ENCODE assay signal across 3 cellular contexts in genomic region chr11:64183890-64184289, GRCh38.
TF ChIP-seq lines count a peak whose summit lies in the region.

No MANE protein-coding gene starts in this region.

TF ChIP-seq in SK-N-SH, 30 proteins besides CTCF, POLR2A, EP300 and RAD21:
- TF ChIP-seq RFX5 (IDR thresholded peaks at IDR 0.05; ENCODE audit: low read length) (no peak), TEAD4 (IDR thresholded peaks at IDR 0.05; ENCODE audit: borderline replicate concordance, insufficient read depth) (no peak), RCOR1 (IDR thresholded peaks at IDR 0.05; ENCODE audit: low read length) (no peak), FOXJ3 (CRISPR knock-in tag; IDR thresholded peaks at IDR 0.05) (no peak), USF1 (IDR thresholded peaks at IDR 0.05; ENCODE audit: borderline replicate concordance, low read depth) (no peak), GABPA (IDR thresholded peaks at IDR 0.05; ENCODE audit: low read depth) (no peak), IRF3 (IDR thresholded peaks at IDR 0.05; ENCODE audit: low read depth, low read length) (no peak), GATA2 (CRISPR knock-in tag; IDR thresholded peaks at IDR 0.05) (no peak), RXRA (IDR thresholded peaks at IDR 0.05; ENCODE audit: borderline replicate concordance, low read depth) (no peak), TAF1 (IDR thresholded peaks at IDR 0.05; ENCODE audit: borderline replicate concordance, low read depth, low read length) (no peak), MEF2A (IDR thresholded peaks at IDR 0.05; ENCODE audit: borderline replicate concordance, low read depth) (no peak), MXI1 (IDR thresholded peaks at IDR 0.05; ENCODE audit: low read depth, low read length) (no peak), PBX3 (IDR thresholded peaks at IDR 0.05) (no peak)

TF ChIP-seq in SK-N-SH treated with all-trans-retinoic acid at 6 μM for 48 hours, 23 proteins besides CTCF, POLR2A, EP300 and RAD21:
- TF ChIP-seq OSR1 (CRISPR knock-in tag; IDR thresholded peaks at IDR 0.05) (no peak), CSRNP3 (CRISPR knock-in tag; IDR thresholded peaks at IDR 0.05) (no peak), ESRRG (CRISPR knock-in tag; IDR thresholded peaks at IDR 0.05) (no peak), ZFP3 (CRISPR knock-in tag; IDR thresholded peaks at IDR 0.05) (no peak), ZNF70 (CRISPR knock-in tag; IDR thresholded peaks at IDR 0.05) (no peak), ZFP30 (CRISPR knock-in tag; IDR thresholded peaks at IDR 0.05) (no peak), ZNF565 (CRISPR knock-in tag; conservative IDR thresholded peaks at IDR 0.05; ENCODE audit: low read depth) (no peak), ISL1 (CRISPR knock-in tag; IDR thresholded peaks at IDR 0.05) (no peak), ARNTL (CRISPR knock-in tag; IDR thresholded peaks at IDR 0.05; ENCODE audit: borderline replicate concordance, low read depth) (no peak), POU6F1 (CRISPR knock-in tag; IDR thresholded peaks at IDR 0.05; ENCODE audit: borderline replicate concordance, low read depth) (no peak), ZNF8 (CRISPR knock-in tag; IDR thresholded peaks at IDR 0.05) (no peak), TOX (CRISPR knock-in tag; IDR thresholded peaks at IDR 0.05; ENCODE audit: borderline replicate concordance) (no peak), PPARA (CRISPR knock-in tag; IDR thresholded peaks at IDR 0.05; ENCODE audit: borderline replicate concordance) (no peak), BACH2 (CRISPR knock-in tag; IDR thresholded peaks at IDR 0.05; ENCODE audit: borderline replicate concordance) (no peak), SNAI2 (CRISPR knock-in tag; IDR thresholded peaks at IDR 0.05) (no peak)
TF ChIP-seq in SK-N-SH treated with all-trans-retinoic acid at 6 μM for 48 hours: peak in this region for 0.

TF ChIP-seq in GM12878, 131 proteins besides CTCF, POLR2A, EP300 and RAD21:
- no peak for TF ChIP-seq BRCA1 (IDR thresholded peaks at IDR 0.05; ENCODE audit: low read depth, low read length)
- no peak for TF ChIP-seq FOXM1 (IDR thresholded peaks at IDR 0.05; ENCODE audit: low read depth, low read length)
- TF ChIP-seq RBBP5 (conservative IDR thresholded peaks at IDR 0.05) = no peak
- no peak for TF ChIP-seq ZBTB11 (CRISPR knock-in tag; IDR thresholded peaks at IDR 0.05)
- TF ChIP-seq IKZF2 (IDR thresholded peaks at IDR 0.05) = no peak
- no peak for TF ChIP-seq CEBPZ (IDR thresholded peaks at IDR 0.05; ENCODE audit: low read depth, low read length)
- TF ChIP-seq ZNF274 (IDR thresholded peaks at IDR 0.05; ENCODE audit: insufficient read depth, insufficient read length) = no peak
- no peak for TF ChIP-seq ZNF622 (IDR thresholded peaks at IDR 0.05)
- no peak for TF ChIP-seq SREBF2 (IDR thresholded peaks at IDR 0.05; ENCODE audit: low read length)
- no peak for TF ChIP-seq KDM1A (IDR thresholded peaks at IDR 0.05; ENCODE audit: borderline replicate concordance)
- no peak for TF ChIP-seq SRF (IDR thresholded peaks at IDR 0.05; ENCODE audit: low read depth in 2 of 2, low read length in 2 of 2)
